In the genomic region with DNA sequence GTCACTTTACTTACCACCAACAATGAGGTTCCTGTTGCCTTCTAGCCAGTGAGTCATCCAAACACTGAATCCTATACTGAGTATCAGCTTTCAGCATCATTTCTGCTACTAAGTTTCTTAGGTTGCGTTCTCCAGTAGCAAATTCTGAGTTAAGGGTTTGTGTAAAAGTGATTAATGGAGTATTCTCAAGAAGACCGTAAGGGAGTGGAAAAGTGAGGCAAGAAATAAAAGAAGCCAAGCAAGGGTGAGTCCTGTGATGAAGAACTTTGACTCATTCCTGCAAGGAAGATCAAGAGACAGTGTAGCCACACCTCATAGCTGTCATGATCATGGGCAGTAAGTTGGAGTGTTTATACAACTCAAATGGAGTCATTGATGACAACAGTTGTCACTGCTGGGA, we compare ENCODE assay signal across 23 cellular contexts.
DNase-seq lines count a peak whose midpoint lies in the region; ATAC-seq and TF ChIP-seq lines count a peak whose summit lies in the region.
"Had no signal": no experiment of that assay in that cellular context is flagged by ENCODE, and none has a peak within 500 bp of the region (broad histone marks: within the 10 kb centered on the region; RNA-seq: fewer than 3 reads in every experiment).

No MANE protein-coding gene starts in this region.

- in situ Hi-C loops in GM13977 (cut with MboI; ENCODE audit: low pct_unique_long_range_greater_than_20kb, low sequenced_read_pairs, unreplicated experiment): no loop called here

- CTCF ChIA-PET in RWPE1 (lab: Yijun Ruan, JAX): no interaction called here
- CTCF ChIA-PET in activated CD4-positive, alpha-beta T cell treated with anti-CD3 and anti-CD28 coated beads, Interleukin-2, amount 10 ng/mL, durations not matched to agents 7 days and 5 days (lab: Charles Lee): interaction anchor here (0.6 kb wide), 1 partner anchor 1683 kb away, joined by 3 read pairs; no protein-coding TSS in a partner anchor

- H3K4me1 Mint-ChIP-seq in activated CD4-positive, alpha-beta T cell treated with anti-CD3 and anti-CD28 coated beads, Interleukin-2, amount 10 ng/mL, durations not matched to agents 7 days and 5 days: no peaks in the 10 kb centered on the region
- H3K4me1 Mint-ChIP-seq: activated B cell treated with CpG ODN at 0.5 μM for 24 hours; activated CD4-positive, alpha-beta memory T cell treated with anti-CD3 and anti-CD28 coated beads, Interleukin-2, amount 10 ng/mL, durations not matched to agents 7 days and 5 days; brain; neural progenitor cell had no signal

- no peaks in the 10 kb centered on the region for H3K9me3 Mint-ChIP-seq in activated CD4-positive, alpha-beta T cell treated with anti-CD3 and anti-CD28 coated beads, Interleukin-2, amount 10 ng/mL, durations not matched to agents 7 days and 5 days
- H3K9me3 Mint-ChIP-seq: activated B cell treated with CpG ODN at 0.5 μM for 24 hours; activated CD4-positive, alpha-beta memory T cell treated with anti-CD3 and anti-CD28 coated beads, Interleukin-2, amount 10 ng/mL, durations not matched to agents 7 days and 5 days; brain; neural progenitor cell; stimulated activated naive CD8-positive, alpha-beta T cell treated with anti-CD3 and anti-CD28 coated beads, Interleukin-15, Interleukin-2, amounts not matched to agents 100 ng/mL and 50 ng/mL, for 24 hours had no signal

- DNase-seq in H4 (ENCODE audit: low spot score) (peak; percentile 88), RWPE1 (ENCODE audit: low spot score) (peak; percentile 3), renal cortical epithelial cell (ENCODE audit: low read depth) (peak; percentile 27), GM13977 (ENCODE audit: low spot score) (no peak), caudate nucleus (lab: John Stamatoyannopoulos, UW) (no peak), inferior parietal cortex (ENCODE audit: extremely low spot score) (no peak)
- DNase-seq in activated CD4-positive, alpha-beta T cell treated with anti-CD3 and anti-CD28 coated beads, Interleukin-2, amount 10 ng/mL, durations not matched to agents 7 days and 5 days: no peak
- DNase-seq: activated B cell treated with CpG ODN at 0.5 μM for 24 hours; activated CD4-positive, alpha-beta memory T cell treated with anti-CD3 and anti-CD28 coated beads, Interleukin-2, amount 10 ng/mL, durations not matched to agents 7 days and 5 days; activated effector memory CD4-positive, alpha-beta T cell treated with anti-CD3 and anti-CD28 coated beads, Interleukin-2, amount 50 U/mL, for 16 hours; activated T-cell treated with anti-CD3 and anti-CD28 coated beads for 4 hours; KG1; NCI-H1694; NCI-H526 treated with DMSO at 0.1 percent for 48 hours; psoas muscle; RPMI8226; spleen; T-helper 9 cell had no signal

- no peak overlapping the region for H3K4me3 Mint-ChIP-seq in activated CD4-positive, alpha-beta T cell treated with anti-CD3 and anti-CD28 coated beads, Interleukin-2, amount 10 ng/mL, durations not matched to agents 7 days and 5 days
- H3K4me3 Mint-ChIP-seq: activated B cell treated with CpG ODN at 0.5 μM for 24 hours; activated CD4-positive, alpha-beta memory T cell treated with anti-CD3 and anti-CD28 coated beads, Interleukin-2, amount 10 ng/mL, durations not matched to agents 7 days and 5 days; brain; neural progenitor cell; stimulated activated naive CD8-positive, alpha-beta T cell treated with anti-CD3 and anti-CD28 coated beads, Interleukin-15, Interleukin-2, amounts not matched to agents 100 ng/mL and 50 ng/mL, for 24 hours had no signal

- no peaks in the 10 kb centered on the region for H3K36me3 Mint-ChIP-seq in activated CD4-positive, alpha-beta T cell treated with anti-CD3 and anti-CD28 coated beads, Interleukin-2, amount 10 ng/mL, durations not matched to agents 7 days and 5 days (ENCODE audit: low read depth)
- H3K36me3 Mint-ChIP-seq: brain, neural progenitor cell had no signal

- TF ChIP-seq CTCF in RWPE1 (conservative IDR thresholded peaks at IDR 0.05; ENCODE audit: low read depth) (no peak), GM13977 (IDR thresholded peaks at IDR 0.05; ENCODE audit: extremely low read depth, insufficient read depth, missing control alignments) (no peak)

- H3K27me3 Mint-ChIP-seq in activated CD4-positive, alpha-beta T cell treated with anti-CD3 and anti-CD28 coated beads, Interleukin-2, amount 10 ng/mL, durations not matched to agents 7 days and 5 days: no peaks in the 10 kb centered on the region
- H3K27me3 Mint-ChIP-seq: activated B cell treated with CpG ODN at 0.5 μM for 24 hours; activated CD4-positive, alpha-beta memory T cell treated with anti-CD3 and anti-CD28 coated beads, Interleukin-2, amount 10 ng/mL, durations not matched to agents 7 days and 5 days; stimulated activated naive CD8-positive, alpha-beta T cell treated with anti-CD3 and anti-CD28 coated beads, Interleukin-15, Interleukin-2, amounts not matched to agents 100 ng/mL and 50 ng/mL, for 24 hours had no signal

- ATAC-seq in esophagus mucosa: peak; percentile 67
- ATAC-seq: psoas muscle had no signal

- H3K27ac Mint-ChIP-seq in activated CD4-positive, alpha-beta T cell treated with anti-CD3 and anti-CD28 coated beads, Interleukin-2, amount 10 ng/mL, durations not matched to agents 7 days and 5 days: no peak overlapping the region
- H3K27ac Mint-ChIP-seq: activated B cell treated with CpG ODN at 0.5 μM for 24 hours; activated CD4-positive, alpha-beta memory T cell treated with anti-CD3 and anti-CD28 coated beads, Interleukin-2, amount 10 ng/mL, durations not matched to agents 7 days and 5 days; brain; neural progenitor cell; stimulated activated naive CD8-positive, alpha-beta T cell treated with anti-CD3 and anti-CD28 coated beads, Interleukin-15, Interleukin-2, amounts not matched to agents 100 ng/mL and 50 ng/mL, for 24 hours had no signal

- POLR2A ChIA-PET in RWPE1 (lab: Yijun Ruan, JAX; ENCODE audit: low non-redundant PET): no interaction called here
- POLR2A ChIA-PET in activated CD4-positive, alpha-beta T cell treated with anti-CD3 and anti-CD28 coated beads, Interleukin-2, amount 10 ng/mL, durations not matched to agents 7 days and 5 days (lab: Charles Lee): no interaction called here

- no peak overlapping the region for H3K27ac ChIP-seq in RWPE1
- H3K27ac ChIP-seq in caudate nucleus (ENCODE audit: low read depth, low read length): no peak overlapping the region
- H3K27ac ChIP-seq: neural progenitor cell, psoas muscle, spleen, tibial nerve had no signal

Comparison
In these comparisons a context has a peak if more than half of its experiments do, and no peak if none do; other contexts are left out.
1. DNase-seq: peak in H4 (single experiment), RWPE1 (single experiment) and renal cortical epithelial cell (single experiment); none in GM13977 (single experiment), activated CD4-positive, alpha-beta T cell treated with anti-CD3 and anti-CD28 coated beads, Interleukin-2, amount 10 ng/mL, durations not matched to agents 7 days and 5 days (single experiment), caudate nucleus (0 of 61) and inferior parietal cortex (single experiment).